31 cellular contexts compared by ENCODE assay signal in the genomic region with DNA sequence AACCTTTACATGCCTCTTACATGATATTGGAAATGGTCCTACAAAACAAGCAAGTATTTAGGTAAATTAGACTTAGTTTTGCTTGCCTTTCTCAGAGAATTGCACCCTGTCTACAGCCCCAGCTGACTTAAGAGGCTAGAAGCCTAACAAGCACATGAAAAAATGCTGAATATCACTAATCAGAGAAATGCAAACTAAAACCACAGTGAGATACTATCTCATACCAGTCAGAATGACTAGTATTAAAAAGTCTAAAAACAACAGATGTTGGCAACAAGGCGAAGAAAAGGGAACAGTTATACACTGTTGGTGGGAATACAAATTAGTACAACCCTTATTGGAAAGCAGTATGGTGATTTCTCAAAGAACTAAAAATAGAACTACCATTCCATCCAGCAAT.
DNase-seq lines count a peak whose midpoint lies in the region; ATAC-seq, FAIRE-seq and TF ChIP-seq lines count a peak whose summit lies in the region.
"Had no signal": no experiment of that assay in that cellular context is flagged by ENCODE, and none has a peak within 500 bp of the region (broad histone marks: within the 10 kb centered on the region; RNA-seq: fewer than 3 reads in every experiment).

No MANE protein-coding gene starts in this region.

- no peak for TF ChIP-seq POLR2A in A549 (IDR thresholded peaks at IDR 0.05; ENCODE audit: low read length)
- no peak for TF ChIP-seq POLR2A in GM12892 (IDR thresholded peaks at IDR 0.05; ENCODE audit: low read depth, low read length)

- H3K27ac ChIP-seq in A549 (no peak overlapping the region), angular gyrus (ENCODE audit: low read depth, low read length) (peak overlapping the region; percentile 87)
- H3K27ac ChIP-seq: BLaER1, HL-60, SJCRH30, upper lobe of left lung had no signal

- ATAC-seq in A549 (no peak), HG02884 (IDR thresholded peaks at IDR 0.05; ENCODE audit: unreplicated experiment) (no peak)
- ATAC-seq: left cardiac atrium, right cardiac atrium had no signal

- 0 out of 3 replicates have a peak, but pooled peaks cover 3% of the 10 kb centered on the region for H3K4me1 ChIP-seq in A549
- H3K4me1 ChIP-seq: BLaER1, upper lobe of left lung had no signal

- no peak overlapping the region for H3K4me2 ChIP-seq in A549
- H3K4me2 ChIP-seq: BLaER1 had no signal

- POLR2A ChIA-PET in A549 (lab: Yijun Ruan, JAX): no interaction called here

- 75% methylated on average over 1 of the region's 1 CpG for WGBS in A549 (ENCODE audit: missing lambda C conversion rate)

- no peak for DNase-seq in A549 (ENCODE audit: low read depth in 1 of 2, low spot score in 1 of 2)
- DNase-seq in GM12892 (ENCODE audit: insufficient read length): no peak
- peak; percentile 6 for DNase-seq in fibroblast of the aortic adventitia (ENCODE audit: low read depth)
- no peak for DNase-seq in HuH-7.5 (ENCODE audit: low spot score)
- DNase-seq in COLO668 (lab: John Stamatoyannopoulos, UW; ENCODE audit: unreplicated experiment): no peak
- no peak for DNase-seq in NCI-H524 (lab: John Stamatoyannopoulos, UW)
- DNase-seq: ACHN; activated CD4-positive, alpha-beta memory T cell treated with anti-CD3 and anti-CD28 coated beads for 36 hours; activated CD4-positive, CD25-positive, alpha-beta regulatory T cell treated with anti-CD3 and anti-CD28 coated beads, Interleukin-2, amount 50 U/mL, for 72 hours; activated CD8-positive, alpha-beta memory T cell treated with anti-CD3 and anti-CD28 coated beads, Interleukin-2, amount 50 U/mL, for 48 hours; activated naive CD4-positive, alpha-beta T cell treated with anti-CD3 and anti-CD28 coated beads, Interleukin-2, amount 50 U/mL, for 16 hours; aorta; cerebellar nuclear complex; DMS79; foreskin melanocyte; Kasumi-1; left cardiac atrium; mesenchymal stem cell; MV-4-11; NCI-H1694 treated with DMSO at 0.1 percent for 48 hours; right cardiac atrium; SJCRH30; stimulated activated CD4-positive, alpha-beta T cell treated with anti-CD3 and anti-CD28 coated beads, Interleukin-12 subunit alpha, Interleukin-12 subunit beta, amount 100 ng/mL, for 4 hours; stimulated activated CD4-positive, alpha-beta T cell treated with anti-CD3 and anti-CD28 coated beads, Interleukin-4, amount 100 ng/mL, for 1 hour; T-helper 1 cell; upper lobe of left lung had no signal

- no peaks in the 10 kb centered on the region for H3K9me3 ChIP-seq in A549
- H3K9me3 ChIP-seq: BLaER1, SJCRH30, upper lobe of left lung had no signal

- CTCF ChIA-PET in A549 (lab: Yijun Ruan, JAX): interaction anchor here (1.4 to 4.3 kb wide), 5 partner anchors 8 to 454 kb away, joined by 3 to 67 read pairs (median 23); no protein-coding TSS in a partner anchor

- no peak overlapping the region for H3K4me3 ChIP-seq in A549
- H3K4me3 ChIP-seq in fibroblast of the aortic adventitia (ENCODE audit: low read depth, low read length): no peak overlapping the region
- H3K4me3 ChIP-seq: BLaER1, SJCRH30, upper lobe of left lung had no signal

- no peak for TF ChIP-seq RAD21 in A549 (conservative IDR thresholded peaks at IDR 0.05 in 1 of 2, IDR thresholded peaks at IDR 0.05 in 1 of 2)

- FAIRE-seq in A549 (lab: Jason Lieb, UNC): no peak
- peak; percentile 9 for FAIRE-seq in GM12892 (lab: Jason Lieb, UNC)
- FAIRE-seq: RCC 7860 had no signal

- no peak for TF ChIP-seq CTCF in A549 (IDR thresholded peaks at IDR 0.05)
- TF ChIP-seq CTCF in fibroblast of the aortic adventitia (IDR thresholded peaks at IDR 0.05; ENCODE audit: insufficient read depth, low read length): no peak

- no peak for TF ChIP-seq EP300 in A549 (IDR thresholded peaks at IDR 0.05)

TF ChIP-seq in A549, 52 proteins besides CTCF, POLR2A, EP300 and RAD21:
- TF ChIP-seq MAFK (IDR thresholded peaks at IDR 0.05; ENCODE audit: partially characterized antibody) (peak; percentile 23), CHD2 (IDR thresholded peaks at IDR 0.05; ENCODE audit: low read length, partially characterized antibody) (no peak)
- TF ChIP-seq, protein P1, sequence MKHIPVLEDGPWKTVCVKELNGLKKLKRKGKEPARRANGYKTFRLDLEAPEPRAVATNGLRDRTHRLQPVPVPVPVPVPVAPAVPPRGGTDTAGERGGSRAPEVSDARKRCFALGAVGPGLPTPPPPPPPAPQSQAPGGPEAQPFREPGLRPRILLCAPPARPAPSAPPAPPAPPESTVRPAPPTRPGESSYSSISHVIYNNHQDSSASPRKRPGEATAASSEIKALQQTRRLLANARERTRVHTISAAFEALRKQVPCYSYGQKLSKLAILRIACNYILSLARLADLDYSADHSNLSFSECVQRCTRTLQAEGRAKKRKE (CRISPR knock-in tag; IDR thresholded peaks at IDR 0.05; ENCODE audit: low read depth): no peak
